In genomic region chr21:39552856-39553255, GRCh38 we compare ENCODE assay signal across 11 cellular contexts. TPM values are rescaled to one million over a fixed set of nuclear protein-coding genes. Genes with fewer than 3 reads are reported as not detected.
"Had no signal": no experiment of that assay in that cellular context is flagged by ENCODE, and none has a peak within 500 bp of the region (broad histone marks: within the 10 kb centered on the region; RNA-seq: fewer than 3 reads in every experiment).

No MANE protein-coding gene starts in this region.

- H3K4me3 ChIP-seq: GM23248, GM23338, HAP-1 had no signal

- H3K4me1 ChIP-seq: HAP-1 had no signal

- FAIRE-seq: H1, H54 had no signal

- H3K4me3 Mint-ChIP-seq: GM23338, H9, HFFc6 had no signal

- H3K27ac ChIP-seq: GM23248 had no signal

- H3K36me3 ChIP-seq: HAP-1 had no signal

- ATAC-seq: GM23338, HCT116 had no signal

- H3K9me3 ChIP-seq: HAP-1 had no signal

- H3K27ac Mint-ChIP-seq: GM23338, H9, HFFc6 had no signal

- DNase-seq: GM23248, GOT3, H7, H9, HCEC 1CT, HFFc6 had no signal

RNA-seq across cellular contexts. Expression of gene B3GALT5, which starts 59.9 kb away (rescaled TPM):
- total RNA-seq: GM23248 had no signal
- polyA plus RNA-seq: GM23248 had no signal
